Comparison of ENCODE assay signal across 7 cellular contexts in the genomic region with DNA sequence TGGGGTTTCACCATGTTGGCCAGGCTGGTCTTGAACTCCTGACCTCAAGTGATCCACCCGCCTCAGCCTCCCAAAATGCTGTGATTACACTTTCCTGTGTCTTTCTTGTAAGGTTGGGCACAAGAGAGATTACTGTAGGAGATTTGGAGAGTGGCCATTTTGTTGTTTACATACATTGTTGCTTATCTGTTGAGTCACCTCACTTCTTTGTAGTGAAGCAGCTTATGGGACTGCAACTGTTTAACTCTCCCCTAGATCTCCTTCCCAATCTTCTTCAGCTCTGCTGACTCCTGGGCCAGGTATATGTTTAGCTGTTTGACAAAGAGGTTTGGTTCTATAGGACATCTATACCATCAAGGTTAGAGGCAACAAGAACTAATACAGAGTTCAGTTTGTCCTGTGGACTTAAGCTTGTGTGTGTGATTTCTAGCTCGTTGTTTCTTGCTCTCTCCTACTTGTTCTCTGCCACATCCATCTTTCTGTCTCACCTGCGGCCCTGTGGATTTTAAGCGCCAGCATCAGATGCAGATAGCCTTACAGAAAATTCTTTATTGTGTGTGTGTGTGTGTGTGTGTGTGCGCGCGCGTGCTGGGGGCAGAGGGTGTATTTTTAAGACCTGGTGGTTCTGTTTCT.
DNase-seq lines count a peak whose midpoint lies in the region; ATAC-seq and TF ChIP-seq lines count a peak whose summit lies in the region.

No MANE protein-coding gene starts in this region.

- H3K4me3 ChIP-seq in body of pancreas, result no peak overlapping the region

- intact Hi-C loops in body of pancreas (cut with DNase I) (no loop called here), cardiac septum (cut with DNase I) (no loop called here)

- no peaks in the 10 kb centered on the region for H3K27me3 ChIP-seq in body of pancreas

- peak; percentile 67 for ATAC-seq in body of pancreas

- H3K9me3 ChIP-seq in body of pancreas, result no peaks in the 10 kb centered on the region

- H3K27ac ChIP-seq in body of pancreas, result peak overlapping the region in 1 of 4 donors; percentile 21

- no peak for TF ChIP-seq CTCF in body of pancreas (IDR thresholded peaks at IDR 0.05)

- DNase-seq in ELF-1 (ENCODE audit: low read depth, low spot score), result peak; percentile 32
- peak; percentile 29 for DNase-seq in NCI-H2029 (lab: John Stamatoyannopoulos, UW)
- no peak for DNase-seq in body of pancreas
- DNase-seq in non-pigmented ciliary epithelial cell (ENCODE audit: low read depth), result peak; percentile 30
- DNase-seq in cardiac septum (ENCODE audit: low spot score), result no peak
- no peak for DNase-seq in retina
- no peak for DNase-seq in amygdala (lab: John Stamatoyannopoulos, UW)

- WGBS in body of pancreas, 2 donors, result 64 to 73% methylated on average over 8 of the region's 8 CpGs

- no peaks in the 10 kb centered on the region for H3K36me3 ChIP-seq in body of pancreas (replicated peaks in 1 of 2; ENCODE audit: insufficient read depth in 1 of 2, low read depth in 2 of 2)

- TF ChIP-seq POLR2A in body of pancreas (IDR thresholded peaks at IDR 0.05), result no peak

- peaks cover 13% of the 10 kb centered on the region for H3K4me1 ChIP-seq in body of pancreas

Comparison
In these comparisons a context has a peak if more than half of its experiments do, and no peak if none do; other contexts are left out.
1. DNase-seq: peak in ELF-1 (single experiment), NCI-H2029 (single experiment) and non-pigmented ciliary epithelial cell (single experiment); none in body of pancreas (0 of 4), cardiac septum (single experiment), retina (single experiment) and amygdala (0 of 56).